ENCODE assay signal across 8 cellular contexts in genomic region chrX:131704136-131704695, GRCh38.
A peak's percentile ranks its signal among the peaks of the same experiment; 100 is the strongest.
DNase-seq lines count a peak whose midpoint lies in the region; ATAC-seq and TF ChIP-seq lines count a peak whose summit lies in the region.

No MANE protein-coding gene starts in this region.

- H3K9me3 Mint-ChIP-seq in nephron progenitor cell: peaks cover 60% of the 10 kb centered on the region

- DNase-seq in AG09309 (ENCODE audit: low read depth) (peak; percentile 69), M059J (ENCODE audit: low read depth) (peak; percentile 55), ascending aorta (ENCODE audit: low spot score in 2 of 2) (peak; percentile 29 to 94), nephron progenitor cell (no peak), foreskin keratinocyte (no peak), T1000 (lab: John Stamatoyannopoulos, UW) (no peak)
- no peak for DNase-seq in stimulated activated CD4-positive, alpha-beta T cell treated with anti-CD3 and anti-CD28 coated beads, Interleukin-2, amount 100 ng/mL, for 24 hours

- H3K27me3 ChIP-seq in ascending aorta: no peaks in the 10 kb centered on the region
- H3K27me3 ChIP-seq in foreskin keratinocyte: no peaks in the 10 kb centered on the region

- ATAC-seq in GM18861 (IDR thresholded peaks at IDR 0.05; ENCODE audit: unreplicated experiment): peak; percentile 50
- ATAC-seq in foreskin keratinocyte: no peak

- peaks cover 96% of the 10 kb centered on the region for H3K36me3 Mint-ChIP-seq in nephron progenitor cell (ENCODE audit: low read depth)

- H3K9me3 ChIP-seq in ascending aorta: no peaks in the 10 kb centered on the region

- peak overlapping the region; percentile 47 for H3K4me3 ChIP-seq in AG09309 (ENCODE audit: control insufficient read depth, low read depth, low read length)
- peak overlapping the region; percentile 46 to 63 for H3K4me3 ChIP-seq in ascending aorta

- intact Hi-C loops in ascending aorta (cut with DNase I): loop anchor here (2.0 to 10.0 kb wide), 2 partner anchors 37 to 111 kb away; no protein-coding TSS in a partner anchor

- peak; percentile 75 for TF ChIP-seq CTCF in AG09309 (IDR thresholded peaks at IDR 0.05; ENCODE audit: control insufficient read depth, insufficient read depth, low read depth, low read length, missing control alignments)
- TF ChIP-seq CTCF in ascending aorta (IDR thresholded peaks at IDR 0.05): peak; percentile 46 to 64 (median 58)
- no peak for TF ChIP-seq CTCF in nephron progenitor cell (IDR thresholded peaks at IDR 0.05)
- TF ChIP-seq CTCF in foreskin keratinocyte (conservative IDR thresholded peaks at IDR 0.05): no peak

- H3K4me1 ChIP-seq in ascending aorta (no peaks in the 10 kb centered on the region), foreskin keratinocyte (no peaks in the 10 kb centered on the region)

- H3K4me3 Mint-ChIP-seq in nephron progenitor cell: no peak overlapping the region

- no peaks in the 10 kb centered on the region for H3K27me3 Mint-ChIP-seq in nephron progenitor cell (ENCODE audit: low read depth, poor library complexity)

- H3K27ac ChIP-seq in ascending aorta (peak overlapping the region; percentile 23 to 54), foreskin keratinocyte (no peak overlapping the region)

- no peaks in the 10 kb centered on the region for H3K36me3 ChIP-seq in ascending aorta

- peak overlapping the region; percentile 90 for H3K27ac Mint-ChIP-seq in nephron progenitor cell

- peaks cover 7% of the 10 kb centered on the region for H3K4me1 Mint-ChIP-seq in nephron progenitor cell

Comparison
In these comparisons a context has a peak if more than half of its experiments do, and no peak if none do; other contexts are left out.
1. DNase-seq: peak in AG09309 (single experiment), M059J (single experiment) and ascending aorta (2 of 2); none in nephron progenitor cell (single experiment), foreskin keratinocyte (0 of 2), T1000 (single experiment) and stimulated activated CD4-positive, alpha-beta T cell treated with anti-CD3 and anti-CD28 coated beads, Interleukin-2, amount 100 ng/mL, for 24 hours (0 of 2).
2. CTCF ChIP-seq: peak in AG09309 (single experiment) and ascending aorta (3 of 3); none in nephron progenitor cell (single experiment) and foreskin keratinocyte (single experiment).